Comparison of ENCODE assay signal across 9 cellular contexts in the genomic region with DNA sequence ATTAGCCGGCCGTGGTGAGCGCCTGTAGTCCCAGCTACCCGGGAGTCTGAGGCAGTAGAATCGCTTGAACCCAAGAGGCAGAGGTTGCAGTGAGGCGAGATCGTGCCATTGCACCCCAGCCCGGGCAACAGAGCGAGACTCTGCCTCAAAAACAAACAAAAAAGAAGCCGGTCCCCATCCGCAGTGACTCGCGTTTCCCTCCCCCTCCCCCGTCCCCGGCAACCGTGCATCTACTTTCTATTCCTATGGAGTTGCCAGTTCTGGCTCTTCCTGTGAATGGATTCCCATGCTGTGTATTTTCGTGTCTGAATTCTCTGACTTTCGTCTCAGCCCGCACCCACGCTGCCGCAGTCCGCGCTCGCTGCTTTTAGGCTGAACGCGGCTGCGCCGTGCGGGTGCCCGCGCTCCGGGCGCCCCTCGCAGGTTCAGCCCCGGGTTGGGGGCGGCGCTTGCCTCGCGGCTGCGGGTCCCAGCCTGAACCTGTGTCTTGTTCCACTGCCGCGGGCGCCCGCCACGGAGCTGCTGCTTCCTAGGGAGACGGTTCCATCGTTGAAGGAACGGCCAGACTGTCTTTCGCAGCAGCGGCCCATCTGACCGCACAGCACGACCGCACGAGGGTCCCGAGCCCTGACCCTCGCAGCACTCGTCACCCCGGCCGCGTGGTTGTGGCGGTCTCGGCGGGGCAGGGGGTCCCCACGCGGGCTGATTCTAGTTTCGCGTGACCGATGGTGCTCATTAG. TPM values are rescaled to one million over a fixed set of nuclear protein-coding genes. Genes with fewer than 3 reads are reported as not detected.
A peak's percentile ranks its signal among the peaks of the same experiment; 100 is the strongest.
DNase-seq lines count a peak whose midpoint lies in the region; ATAC-seq and TF ChIP-seq lines count a peak whose summit lies in the region.
"Had no signal": no experiment of that assay in that cellular context is flagged by ENCODE, and none has a peak within 500 bp of the region (broad histone marks: within the 10 kb centered on the region; RNA-seq: fewer than 3 reads in every experiment).

No MANE protein-coding gene starts in this region.

- no peaks in the 10 kb centered on the region for H3K9me3 ChIP-seq in SJCRH30 (replicated peaks)
- no peaks in the 10 kb centered on the region for H3K9me3 ChIP-seq in psoas muscle

- intact Hi-C loops in Right ventricle myocardium superior (cut with DNase I) (no loop called here), psoas muscle (cut with DNase I) (no loop called here)

- CTCF ChIA-PET in activated naive CD4-positive, alpha-beta T cell treated with anti-CD3 and anti-CD28 coated beads, Interleukin-2, amount 10 ng/mL, durations not matched to agents 7 days and 5 days (lab: Charles Lee): interaction anchor here (1.1 to 2.2 kb wide), 3 partner anchors 9 to 144 kb away, joined by 3 to 14 read pairs (median 4); a partner anchor contains a TSS
- CTCF ChIA-PET in GM10248 (lab: Yijun Ruan, JAX): interaction anchor here (1.4 to 2.0 kb wide), 4 partner anchors 14 to 494 kb away, joined by 3 to 9 read pairs (median 4); no protein-coding TSS in a partner anchor

- H3K27ac ChIP-seq in SJCRH30: no peak overlapping the region; the same call in 1 of the 2 replicates
- H3K27ac ChIP-seq in psoas muscle: peak overlapping the region; percentile 81

- H3K4me3 Mint-ChIP-seq in activated naive CD4-positive, alpha-beta T cell treated with anti-CD3 and anti-CD28 coated beads, Interleukin-2, amount 10 ng/mL, durations not matched to agents 7 days and 5 days: peak overlapping the region; percentile 76

- H3K36me3 Mint-ChIP-seq in activated naive CD4-positive, alpha-beta T cell treated with anti-CD3 and anti-CD28 coated beads, Interleukin-2, amount 10 ng/mL, durations not matched to agents 7 days and 5 days: peaks cover 20% of the 10 kb centered on the region

- H3K27me3 Mint-ChIP-seq in activated naive CD4-positive, alpha-beta T cell treated with anti-CD3 and anti-CD28 coated beads, Interleukin-2, amount 10 ng/mL, durations not matched to agents 7 days and 5 days: peaks cover 10% of the 10 kb centered on the region

- H3K36me3 ChIP-seq in SJCRH30 (peaks cover 19% of the 10 kb centered on the region), psoas muscle (ENCODE audit: insufficient read depth in 1 of 2, low read depth in 1 of 2) (peaks cover 0 to 30% of the 10 kb centered on the region in 2 donors)

- H3K4me3 ChIP-seq in Jurkat, Clone E6-1 (ENCODE audit: low read length): peak overlapping the region; percentile 74
- H3K4me3 ChIP-seq in SJCRH30 (peak overlapping the region; percentile 72), psoas muscle (peak overlapping the region; percentile 70)

- TF ChIP-seq CTCF in psoas muscle (IDR thresholded peaks at IDR 0.05) (no peak), GM10248 (IDR thresholded peaks at IDR 0.05; ENCODE audit: control extremely low read depth, extremely low read depth, low read depth, missing control alignments) (no peak)

- WGBS in psoas muscle, 3 donors: 0 to 1% (median 0%) methylated on average over 66 to 68 of the region's 68 CpGs

- no peaks in the 10 kb centered on the region for H3K27me3 ChIP-seq in SJCRH30
- H3K27me3 ChIP-seq in psoas muscle (ENCODE audit: insufficient read depth in 3 of 3, low read length in 2 of 3): peaks cover 0 to 3% (median 0%) of the 10 kb centered on the region in 3 donors

- ATAC-seq in Right ventricle myocardium superior (ENCODE audit: poor library complexity) (peak; percentile 17), psoas muscle (peak in 1 of 4 donors; percentile 14)

- H3K4me1 Mint-ChIP-seq in activated naive CD4-positive, alpha-beta T cell treated with anti-CD3 and anti-CD28 coated beads, Interleukin-2, amount 10 ng/mL, durations not matched to agents 7 days and 5 days: peaks cover 56% of the 10 kb centered on the region

- POLR2A ChIA-PET in GM10248 (lab: Yijun Ruan, JAX): no interaction called here

- H3K27ac Mint-ChIP-seq in activated naive CD4-positive, alpha-beta T cell treated with anti-CD3 and anti-CD28 coated beads, Interleukin-2, amount 10 ng/mL, durations not matched to agents 7 days and 5 days: peak overlapping the region; percentile 97

- peaks cover 26% of the 10 kb centered on the region for H3K4me1 ChIP-seq in SJCRH30
- peaks cover 16% of the 10 kb centered on the region for H3K4me1 ChIP-seq in psoas muscle

- H3K9me3 Mint-ChIP-seq in activated naive CD4-positive, alpha-beta T cell treated with anti-CD3 and anti-CD28 coated beads, Interleukin-2, amount 10 ng/mL, durations not matched to agents 7 days and 5 days: no peaks in the 10 kb centered on the region

- DNase-seq in Caki2 (ENCODE audit: low read depth) (peak; percentile 71), SJCRH30 (peak; percentile 71 to 72), Right ventricle myocardium superior (peak; percentile 77), psoas muscle (peak; percentile 60 to 72), iPS-NIHi11 (ENCODE audit: low spot score) (no peak), GM10248 (ENCODE audit: extremely low spot score) (no peak)
- DNase-seq in Jurkat, Clone E6-1 (ENCODE audit: low read depth, low spot score): peak; percentile 73
- DNase-seq in activated naive CD4-positive, alpha-beta T cell treated with anti-CD3 and anti-CD28 coated beads, Interleukin-2, amount 10 ng/mL, durations not matched to agents 7 days and 5 days: peak; percentile 78

- in situ Hi-C loops in Caki2 (cut with HindIII; ENCODE audit: low pct_unique_long_range_greater_than_20kb, low sequenced_read_pairs): no loop called here

RNA-seq across cellular contexts. Expression of a gene that starts 1.1 kb away (rescaled TPM):
- 64.3 and 67.6 TPM in 2 replicates for total RNA-seq in Caki2 (2014; rRNA removed; shearing (Covaris generic); ENCODE audit: low replicate concordance)
- 27.3 TPM for polyA plus RNA-seq in Jurkat, Clone E6-1 (2012; ENCODE audit: insufficient read depth, insufficient read length)
- total RNA-seq in SJCRH30 (2014; rRNA removed; shearing (Covaris generic)): 52.5 and 57.4 TPM in 2 replicates
- total RNA-seq in Right ventricle myocardium superior (10.2 TPM), psoas muscle (1 to 10 TPM; 5.1 to 7.2 (median 5.7) TPM)
- 10 to 100 TPM in 1 of 3 donors, 1 to 10 TPM in 2; 6.5 to 11.4 (median 7.8) TPM for polyA plus RNA-seq in psoas muscle

RNA-seq across cellular contexts. Expression of a gene that starts 9.4 kb away (rescaled TPM):
- total RNA-seq in Caki2 (2014; rRNA removed; shearing (Covaris generic); ENCODE audit: low replicate concordance): 66.2 and 86.3 TPM in 2 replicates
- polyA plus RNA-seq in Jurkat, Clone E6-1 (2012; ENCODE audit: insufficient read depth, insufficient read length): 50.7 TPM
- total RNA-seq in SJCRH30 (2014; rRNA removed; shearing (Covaris generic)): 46.6 and 49.0 TPM in 2 replicates
- total RNA-seq in Right ventricle myocardium superior (17.8 TPM), psoas muscle (10 to 100 TPM; 17.3 to 20.9 (median 19.4) TPM)
- polyA plus RNA-seq in psoas muscle: 10 to 100 TPM; 11.6 to 21.6 (median 15.5) TPM

RNA-seq across cellular contexts. Expression of a gene that starts 21.7 kb away (rescaled TPM):
- total RNA-seq in Caki2 (2014; rRNA removed; shearing (Covaris generic); ENCODE audit: low replicate concordance): not detected in 2 replicates
- polyA plus RNA-seq in Jurkat, Clone E6-1 (2012; ENCODE audit: insufficient read depth, insufficient read length): 18.6 TPM
- 2.0 and 2.1 TPM in 2 replicates for total RNA-seq in SJCRH30 (2014; rRNA removed; shearing (Covaris generic))
- total RNA-seq in Right ventricle myocardium superior (2.7 TPM), psoas muscle (under 1 TPM in 3 of 4 donors, not detected in 1; 0.27 to 0.67 (median 0.40) TPM)
- under 1 TPM; 0.51 to 0.86 (median 0.67) TPM for polyA plus RNA-seq in psoas muscle
- total RNA-seq: activated CD8-positive, alpha-beta memory T cell treated with anti-CD3 and anti-CD28 coated beads for 36 hours had no signal

Comparison
In these comparisons a context has a peak if more than half of its experiments do, and no peak if none do; other contexts are left out.
1. DNase-seq: peak in Caki2 (single experiment), Jurkat, Clone E6-1 (single experiment), SJCRH30 (2 of 2), activated naive CD4-positive, alpha-beta T cell treated with anti-CD3 and anti-CD28 coated beads, Interleukin-2, amount 10 ng/mL, durations not matched to agents 7 days and 5 days (single experiment), Right ventricle myocardium superior (single experiment) and psoas muscle (2 of 2); none in iPS-NIHi11 (single experiment) and GM10248 (single experiment).
2. Peak in every context shown above with its lines, with median percentiles within 50 percentile points of each other: H3K4me3 ChIP-seq.